Comparison of ENCODE assay signal across 1 cellular context in the genomic region with DNA sequence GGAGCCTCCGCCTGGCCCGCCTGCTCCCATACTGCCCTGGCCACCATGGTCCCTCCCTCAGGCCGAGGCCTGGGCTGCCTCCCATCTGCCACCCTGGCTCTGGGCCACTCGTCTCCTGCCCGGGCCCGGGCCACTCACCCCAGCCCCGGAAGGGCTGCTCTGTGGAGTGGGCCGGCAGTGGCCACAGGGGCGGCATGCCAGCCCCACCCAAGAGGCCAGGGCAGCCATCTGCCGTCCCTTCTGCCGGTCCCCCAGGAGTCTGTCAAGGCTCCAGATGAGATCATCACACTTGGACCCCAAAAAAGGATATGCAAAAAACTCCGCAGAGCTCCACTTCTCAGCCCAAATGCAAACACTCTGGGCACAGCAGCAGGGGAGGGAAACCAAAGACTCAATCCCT.
TF ChIP-seq lines count a peak whose summit lies in the region.

No MANE protein-coding gene starts in this region.

TF ChIP-seq in GM12878, 131 proteins besides CTCF, POLR2A, EP300 and RAD21 (continued from another document):
- TF ChIP-seq, protein P1, sequence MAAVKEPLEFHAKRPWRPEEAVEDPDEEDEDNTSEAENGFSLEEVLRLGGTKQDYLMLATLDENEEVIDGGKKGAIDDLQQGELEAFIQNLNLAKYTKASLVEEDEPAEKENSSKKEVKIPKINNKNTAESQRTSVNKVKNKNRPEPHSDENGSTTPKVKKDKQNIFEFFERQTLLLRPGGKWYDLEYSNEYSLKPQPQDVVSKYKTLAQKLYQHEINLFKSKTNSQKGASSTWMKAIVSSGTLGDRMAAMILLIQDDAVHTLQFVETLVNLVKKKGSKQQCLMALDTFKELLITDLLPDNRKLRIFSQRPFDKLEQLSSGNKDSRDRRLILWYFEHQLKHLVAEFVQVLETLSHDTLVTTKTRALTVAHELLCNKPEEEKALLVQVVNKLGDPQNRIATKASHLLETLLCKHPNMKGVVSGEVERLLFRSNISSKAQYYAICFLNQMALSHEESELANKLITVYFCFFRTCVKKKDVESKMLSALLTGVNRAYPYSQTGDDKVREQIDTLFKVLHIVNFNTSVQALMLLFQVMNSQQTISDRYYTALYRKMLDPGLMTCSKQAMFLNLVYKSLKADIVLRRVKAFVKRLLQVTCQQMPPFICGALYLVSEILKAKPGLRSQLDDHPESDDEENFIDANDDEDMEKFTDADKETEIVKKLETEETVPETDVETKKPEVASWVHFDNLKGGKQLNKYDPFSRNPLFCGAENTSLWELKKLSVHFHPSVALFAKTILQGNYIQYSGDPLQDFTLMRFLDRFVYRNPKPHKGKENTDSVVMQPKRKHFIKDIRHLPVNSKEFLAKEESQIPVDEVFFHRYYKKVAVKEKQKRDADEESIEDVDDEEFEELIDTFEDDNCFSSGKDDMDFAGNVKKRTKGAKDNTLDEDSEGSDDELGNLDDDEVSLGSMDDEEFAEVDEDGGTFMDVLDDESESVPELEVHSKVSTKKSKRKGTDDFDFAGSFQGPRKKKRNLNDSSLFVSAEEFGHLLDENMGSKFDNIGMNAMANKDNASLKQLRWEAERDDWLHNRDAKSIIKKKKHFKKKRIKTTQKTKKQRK (IDR thresholded peaks at IDR 0.05; ENCODE audit: low read depth, low read length) = no peak
